Comparison of ENCODE assay signal across 8 cellular contexts in the genomic region with DNA sequence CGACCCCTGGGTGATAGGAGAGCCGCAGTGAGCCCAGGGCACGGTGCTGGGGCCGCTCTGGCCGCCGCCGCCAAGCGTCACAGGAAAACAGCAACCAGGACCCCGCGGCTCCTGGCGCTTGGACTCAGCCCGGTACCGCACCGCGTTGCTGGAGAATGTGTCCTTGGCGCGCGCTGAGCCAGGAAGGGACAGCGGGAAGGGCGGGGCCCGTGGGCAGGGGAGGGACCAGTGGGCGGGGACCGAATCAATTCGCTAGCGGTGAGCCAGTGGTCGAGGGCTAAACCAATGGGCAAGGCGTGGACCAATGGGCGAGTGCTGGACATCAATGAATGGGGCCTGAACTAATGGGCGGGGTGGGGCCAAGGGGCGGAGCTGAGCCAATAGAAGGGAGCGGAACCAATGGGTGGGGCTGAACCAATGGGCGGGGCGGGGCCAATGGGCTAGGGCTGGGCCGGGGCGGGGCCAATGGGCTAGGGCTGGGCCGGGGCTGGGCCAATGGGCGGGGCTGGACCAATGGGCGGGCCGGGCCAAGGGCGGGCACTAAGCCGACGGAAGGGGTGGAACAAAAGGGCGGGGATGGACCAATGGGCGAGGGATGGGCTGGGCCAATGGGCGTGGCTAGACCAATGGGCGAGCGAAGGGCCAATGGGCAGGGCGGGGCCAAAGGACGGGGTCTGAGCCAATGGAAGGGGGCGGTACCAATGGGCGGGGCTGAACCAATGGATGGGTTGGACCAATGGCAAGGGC. TPM values are rescaled to one million over a fixed set of nuclear protein-coding genes. Genes with fewer than 3 reads are reported as not detected.
DNase-seq lines count a peak whose midpoint lies in the region; ATAC-seq and TF ChIP-seq lines count a peak whose summit lies in the region.

No MANE protein-coding gene starts in this region.

- no peaks in the 10 kb centered on the region for H3K36me3 Mint-ChIP-seq in nephron progenitor cell (ENCODE audit: low read depth)

- ATAC-seq in RWPE2 (ENCODE audit: low read depth): peak; percentile 79
- ATAC-seq in stimulated activated naive CD8-positive, alpha-beta T cell treated with anti-CD3 and anti-CD28 coated beads, Interleukin-15, amount 100 ng/mL, for 72 hours: peak; percentile 80

- H3K36me3 ChIP-seq in DOHH2 (ENCODE audit: control insufficient read depth, low read length) (no peaks in the 10 kb centered on the region), GM23248 (ENCODE audit: low read depth) (no peaks in the 10 kb centered on the region), RWPE2 (ENCODE audit: low read depth) (no peaks in the 10 kb centered on the region)

- H3K4me2 ChIP-seq in DOHH2 (ENCODE audit: low read length) (peak overlapping the region; percentile 99), GM23248 (ENCODE audit: unreplicated experiment) (peak overlapping the region; percentile 98)

- H3K79me2 ChIP-seq in DOHH2 (ENCODE audit: control insufficient read depth, low read length) (no peaks in the 10 kb centered on the region), GM23248 (ENCODE audit: insufficient read depth) (no peaks in the 10 kb centered on the region)

- H2AFZ ChIP-seq in GM23248: peak overlapping the region; percentile 87; the same call in 1 of the 2 replicates

- H3K9ac ChIP-seq in GM23248: peak overlapping the region; percentile 84

- in situ Hi-C loops in GM23248 (cut with MboI): no loop called here

- H3K9me3 Mint-ChIP-seq in nephron progenitor cell: peaks cover 21% of the 10 kb centered on the region
- no peaks in the 10 kb centered on the region for H3K9me3 Mint-ChIP-seq in stimulated activated naive CD8-positive, alpha-beta T cell treated with anti-CD3 and anti-CD28 coated beads, Interleukin-15, amount 100 ng/mL, for 72 hours

- peak overlapping the region; percentile 98 for H3K4me3 ChIP-seq in DOHH2 (ENCODE audit: low read length)
- peak overlapping the region; percentile 91 for H3K4me3 ChIP-seq in GM23248
- peak overlapping the region; percentile 93 for H3K4me3 ChIP-seq in LNCaP clone FGC (ENCODE audit: low read depth, low read length)
- H3K4me3 ChIP-seq in RWPE2 (ENCODE audit: severe bottlenecking): peak overlapping the region; percentile 76
- H3K4me3 ChIP-seq in fibroblast of villous mesenchyme (ENCODE audit: low read depth, low read length): peak overlapping the region; percentile 79

- H3K4me1 ChIP-seq in DOHH2 (ENCODE audit: control insufficient read depth, low read length) (peaks cover 11% of the 10 kb centered on the region), GM23248 (ENCODE audit: insufficient read depth) (peaks cover 7% of the 10 kb centered on the region; the same call in 1 of the 2 replicates), RWPE2 (ENCODE audit: insufficient read depth, poor library complexity, severe bottlenecking) (peaks cover 6% of the 10 kb centered on the region)

- peaks cover 27% of the 10 kb centered on the region for H3K27me3 Mint-ChIP-seq in nephron progenitor cell (ENCODE audit: low read depth, poor library complexity)
- no peaks in the 10 kb centered on the region for H3K27me3 Mint-ChIP-seq in stimulated activated naive CD8-positive, alpha-beta T cell treated with anti-CD3 and anti-CD28 coated beads, Interleukin-15, amount 100 ng/mL, for 72 hours

- H3K27ac Mint-ChIP-seq in nephron progenitor cell: no peak overlapping the region
- peak overlapping the region in 1 of 2 donors; percentile 52 for H3K27ac Mint-ChIP-seq in stimulated activated naive CD8-positive, alpha-beta T cell treated with anti-CD3 and anti-CD28 coated beads, Interleukin-15, amount 100 ng/mL, for 72 hours

- H3K9me2 ChIP-seq in DOHH2 (replicated peaks; ENCODE audit: control insufficient read depth, low read length): no peaks in the 10 kb centered on the region
- H3K9me2 ChIP-seq in GM23248 (ENCODE audit: insufficient read depth): no peaks in the 10 kb centered on the region

- peak; percentile 100 for DNase-seq in GM23248
- DNase-seq in LNCaP clone FGC (ENCODE audit: low read depth): peak; percentile 99
- peak; percentile 99 for DNase-seq in RWPE2 (ENCODE audit: low spot score)
- peak; percentile 96 for DNase-seq in activated effector memory CD4-positive, alpha-beta T cell treated with anti-CD3 and anti-CD28 coated beads, Interleukin-2, amount 50 U/mL, for 16 hours
- peak; percentile 100 for DNase-seq in fibroblast of villous mesenchyme (ENCODE audit: low read depth)
- peak; percentile 97 for DNase-seq in nephron progenitor cell
- peak; percentile 97 to 98 for DNase-seq in stimulated activated naive CD8-positive, alpha-beta T cell treated with anti-CD3 and anti-CD28 coated beads, Interleukin-15, amount 100 ng/mL, for 72 hours

- peaks cover 17% of the 10 kb centered on the region for H3K4me1 Mint-ChIP-seq in nephron progenitor cell
- peaks cover 30% of the 10 kb centered on the region for H3K4me1 Mint-ChIP-seq in stimulated activated naive CD8-positive, alpha-beta T cell treated with anti-CD3 and anti-CD28 coated beads, Interleukin-15, amount 100 ng/mL, for 72 hours

- no peaks in the 10 kb centered on the region for H3K27me3 ChIP-seq in DOHH2 (ENCODE audit: control insufficient read depth, low read length)
- no peaks in the 10 kb centered on the region for H3K27me3 ChIP-seq in GM23248 (replicated peaks; ENCODE audit: insufficient read depth)
- H3K27me3 ChIP-seq in RWPE2 (ENCODE audit: insufficient read depth, poor library complexity, severe bottlenecking): no peaks in the 10 kb centered on the region

- H3K9me3 ChIP-seq in DOHH2 (ENCODE audit: control insufficient read depth, insufficient read depth, low read length) (no peaks in the 10 kb centered on the region), GM23248 (ENCODE audit: low read depth) (no peaks in the 10 kb centered on the region), RWPE2 (ENCODE audit: severe bottlenecking) (no peaks in the 10 kb centered on the region)

- H3K27ac ChIP-seq in DOHH2 (ENCODE audit: low read depth, low read length): peak overlapping the region; percentile 42
- peak overlapping the region; percentile 65 for H3K27ac ChIP-seq in GM23248
- H3K27ac ChIP-seq in RWPE2 (ENCODE audit: poor library complexity, severe bottlenecking): peak overlapping the region; percentile 80

- TF ChIP-seq CTCF in DOHH2 (IDR thresholded peaks at IDR 0.05; ENCODE audit: low read depth, low read length, poor library complexity, severe bottlenecking) (no peak), LNCaP clone FGC (IDR thresholded peaks at IDR 0.05; ENCODE audit: control insufficient read depth, extremely low read depth, insufficient read depth) (no peak), RWPE2 (IDR thresholded peaks at IDR 0.05; ENCODE audit: poor library complexity, severe bottlenecking) (no peak), fibroblast of villous mesenchyme (IDR thresholded peaks at IDR 0.05; ENCODE audit: insufficient read depth, low read depth, low read length) (no peak), nephron progenitor cell (IDR thresholded peaks at IDR 0.05) (no peak)

- peak overlapping the region; percentile 98 for H3K4me3 Mint-ChIP-seq in nephron progenitor cell
- peak overlapping the region; percentile 91 to 94 for H3K4me3 Mint-ChIP-seq in stimulated activated naive CD8-positive, alpha-beta T cell treated with anti-CD3 and anti-CD28 coated beads, Interleukin-15, amount 100 ng/mL, for 72 hours

- no peaks in the 10 kb centered on the region for H4K20me1 ChIP-seq in DOHH2 (ENCODE audit: control insufficient read depth, insufficient read depth, low read depth, low read length)
- H4K20me1 ChIP-seq in GM23248 (ENCODE audit: insufficient read depth): no peaks in the 10 kb centered on the region

- H3F3A ChIP-seq in DOHH2 (ENCODE audit: control insufficient read depth, insufficient read depth) (peaks cover 3% of the 10 kb centered on the region), GM23248 (ENCODE audit: insufficient read depth) (peaks cover 17% of the 10 kb centered on the region)

- WGBS in GM23248 (ENCODE audit: low coverage in 1 of 2, low lambda C conversion rate in 2 of 2, missing lambda C conversion rate in 2 of 2), 2 experiments: 2 to 3% methylated on average over 25 to 45 of the region's 51 CpGs

RNA-seq across cellular contexts. Expression of a gene that starts 6.3 kb away (rescaled TPM):
- total RNA-seq in GM23248 (2014; rRNA removed; shearing (Covaris generic)): 43.3 and 44.7 TPM in 2 replicates
- 16.0 and 18.7 TPM in 2 replicates for polyA plus RNA-seq in GM23248 (2016; fragmentation: Nextera tagmentation; extraction: Ambion mirVana)
- total RNA-seq in fibroblast of villous mesenchyme: 25.9 and 28.3 TPM in 2 replicates

RNA-seq across cellular contexts. Expression of a gene that starts 22.4 kb away (rescaled TPM):
- 60.3 and 112 TPM in 2 replicates for total RNA-seq in GM23248 (2014; rRNA removed; shearing (Covaris generic))
- polyA plus RNA-seq in GM23248 (2016; fragmentation: Nextera tagmentation; extraction: Ambion mirVana): 48.6 and 53.6 TPM in 2 replicates
- 47.1 and 62.5 TPM in 2 replicates for total RNA-seq in fibroblast of villous mesenchyme

RNA-seq across cellular contexts. Expression of a gene that starts 47.4 kb away (rescaled TPM):
- total RNA-seq in GM23248 (2014; rRNA removed; shearing (Covaris generic)): not detected in 2 replicates
- polyA plus RNA-seq in GM23248 (2016; fragmentation: Nextera tagmentation; extraction: Ambion mirVana): not detected in 2 replicates
- not detected in 2 replicates for total RNA-seq in fibroblast of villous mesenchyme

RNA-seq across cellular contexts. Expression of a gene that starts 58.7 kb away (rescaled TPM):
- not detected in 2 replicates for total RNA-seq in GM23248 (2014; rRNA removed; shearing (Covaris generic))
- not detected in 2 replicates for polyA plus RNA-seq in GM23248 (2016; fragmentation: Nextera tagmentation; extraction: Ambion mirVana)
- under 0.01 TPM in 1 of 2 replicates, not detected in the other for total RNA-seq in fibroblast of villous mesenchyme

Comparison
In these comparisons a context has a peak if more than half of its experiments do, and no peak if none do; other contexts are left out.
1. Peak in every context shown above with its lines: DNase-seq, ATAC-seq, H3K4me3 ChIP-seq and H3K27ac ChIP-seq.